2 cellular contexts compared by ENCODE assay signal in genomic region chr1:76254165-76255043, GRCh38.
TF ChIP-seq lines count a peak whose summit lies in the region.

No MANE protein-coding gene starts in this region.

TF ChIP-seq in HEK293, 187 proteins besides CTCF, POLR2A, EP300 and RAD21 (continued from another document and continues in another):
- TF ChIP-seq ZNF518A (tag by site-specific recombination; conservative IDR thresholded peaks at IDR 0.05; ENCODE audit: low read depth): no peak
- no peak for TF ChIP-seq ZNF18 (tag by site-specific recombination; IDR thresholded peaks at IDR 0.05)
- TF ChIP-seq ZNF645 (tag by site-specific recombination; IDR thresholded peaks at IDR 0.05): no peak
- no peak for TF ChIP-seq ZNF394 (tag by site-specific recombination; IDR thresholded peaks at IDR 0.05; ENCODE audit: borderline replicate concordance)
- TF ChIP-seq ZBTB11 (tag by site-specific recombination; conservative IDR thresholded peaks at IDR 0.05; ENCODE audit: low read depth): no peak
- TF ChIP-seq OSR2 (tag by site-specific recombination; IDR thresholded peaks at IDR 0.05): no peak
- no peak for TF ChIP-seq ZNF324 (tag by site-specific recombination; IDR thresholded peaks at IDR 0.05)
- peak; percentile 70 for TF ChIP-seq PRDM1 (tag by site-specific recombination; IDR thresholded peaks at IDR 0.05)
- TF ChIP-seq ZNF639 (tag by site-specific recombination; IDR thresholded peaks at IDR 0.05): 0 out of 2 replicates have a peak, but pooled peaks have one; percentile 28
- TF ChIP-seq ZNF37A (tag by site-specific recombination; IDR thresholded peaks at IDR 0.05): no peak
- 0 out of 2 replicates have a peak, but pooled peaks have one; percentile 24 for TF ChIP-seq ZNF335 (tag by site-specific recombination; conservative IDR thresholded peaks at IDR 0.05)

TF ChIP-seq in WTC11, 78 proteins besides CTCF, POLR2A, EP300 and RAD21 (continued from another document):
- TF ChIP-seq ZNF425 (CRISPR knock-in tag; conservative IDR thresholded peaks at IDR 0.05): no peak
- no peak for TF ChIP-seq OVOL2 (CRISPR knock-in tag; IDR thresholded peaks at IDR 0.05; ENCODE audit: borderline replicate concordance)
- no peak for TF ChIP-seq TEAD1 (CRISPR knock-in tag; IDR thresholded peaks at IDR 0.05)
- no peak for TF ChIP-seq FOXP1 (CRISPR knock-in tag; IDR thresholded peaks at IDR 0.05; ENCODE audit: borderline replicate concordance)
- TF ChIP-seq FOXJ3 (CRISPR knock-in tag; IDR thresholded peaks at IDR 0.05; ENCODE audit: borderline replicate concordance): no peak
- no peak for TF ChIP-seq ZNF232 (CRISPR knock-in tag; IDR thresholded peaks at IDR 0.05)
- TF ChIP-seq ZNF396 (CRISPR knock-in tag; IDR thresholded peaks at IDR 0.05; ENCODE audit: borderline replicate concordance): no peak
- TF ChIP-seq FOXK1 (CRISPR knock-in tag; IDR thresholded peaks at IDR 0.05): no peak
- no peak for TF ChIP-seq JAZF1 (CRISPR knock-in tag; IDR thresholded peaks at IDR 0.05)
- TF ChIP-seq IRF2 (CRISPR knock-in tag; IDR thresholded peaks at IDR 0.05; ENCODE audit: borderline replicate concordance, low read depth): no peak
